21 cellular contexts compared by ENCODE assay signal in the genomic region with DNA sequence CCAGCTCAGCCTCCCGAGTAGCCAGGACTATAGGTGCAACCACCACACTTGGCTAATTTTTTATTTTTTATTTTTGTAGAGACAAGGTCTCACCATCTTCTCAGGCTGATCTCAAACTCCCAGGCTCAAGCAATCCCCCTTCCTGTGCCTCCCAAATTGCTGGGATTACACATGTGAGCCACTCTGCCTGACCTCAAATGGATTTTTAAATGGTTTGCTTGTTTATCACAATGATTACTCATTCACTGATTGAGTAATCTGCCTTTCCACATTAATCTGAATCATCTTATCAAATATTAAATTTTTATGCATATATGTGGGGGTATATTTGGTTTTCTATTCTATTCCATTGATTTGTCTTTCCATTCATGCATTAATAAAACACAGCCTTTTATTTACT. TPM values are rescaled to one million over a fixed set of nuclear protein-coding genes. Genes with fewer than 3 reads are reported as not detected.
DNase-seq lines count a peak whose midpoint lies in the region; ATAC-seq and TF ChIP-seq lines count a peak whose summit lies in the region.
"Had no signal": no experiment of that assay in that cellular context is flagged by ENCODE, and none has a peak within 500 bp of the region (broad histone marks: within the 10 kb centered on the region; RNA-seq: fewer than 3 reads in every experiment).

No MANE protein-coding gene starts in this region.

- H3K4me3 ChIP-seq in adipocyte (ENCODE audit: low read length) (no peak overlapping the region), lower leg skin (ENCODE audit: low read depth, poor library complexity, severe bottlenecking) (no peak overlapping the region)
- H3K4me3 ChIP-seq: BLaER1, mucosa of descending colon, Peyer's patch, thoracic aorta had no signal

- no peaks in the 10 kb centered on the region for H3K27me3 ChIP-seq in adipocyte (replicated peaks; ENCODE audit: control insufficient read depth, insufficient read depth, low read length)
- H3K27me3 ChIP-seq: BLaER1, Peyer's patch had no signal

- no peaks in the 10 kb centered on the region for H3K36me3 ChIP-seq in adipocyte (ENCODE audit: control insufficient read depth, insufficient read depth, low read length, severe bottlenecking)
- H3K36me3 ChIP-seq: BLaER1, Peyer's patch, thoracic aorta had no signal

- no peak for TF ChIP-seq POLR2A in lower leg skin (IDR thresholded peaks at IDR 0.05)

- H3K9ac ChIP-seq in adipocyte (ENCODE audit: low read length): no peak overlapping the region
- H3K9ac ChIP-seq: BLaER1, parathyroid adenoma had no signal

- no peaks in the 10 kb centered on the region for H3K9me3 ChIP-seq in adipocyte (ENCODE audit: control insufficient read depth, low read length)
- H3K9me3 ChIP-seq: BLaER1, mucosa of descending colon, Peyer's patch, thoracic aorta had no signal

- intact Hi-C loops in lower leg skin (cut with DNase I; ENCODE audit: low total_unique reads): no loop called here
- intact Hi-C loops in left colon (cut with DNase I, micrococcal nuclease): no loop called here

- 77 to 85% methylated on average over 1 of the region's 1 CpG for WGBS in lower leg skin, 2 donors

- DNase-seq in AG08396 (ENCODE audit: low spot score): peak; percentile 37
- peak; percentile 14 for DNase-seq in HPDE6-E6E7 (ENCODE audit: extremely low spot score)
- peak; percentile 75 for DNase-seq in adipocyte (ENCODE audit: low read depth)
- peak; percentile 3 for DNase-seq in glomerular visceral epithelial cell (ENCODE audit: extremely low spot score)
- no peak for DNase-seq in lower leg skin (ENCODE audit: low spot score in 2 of 2)
- DNase-seq in NCI-H1694 (lab: John Stamatoyannopoulos, UW): no peak
- DNase-seq in left colon: no peak
- no peak for DNase-seq in iPS-NIHi11 (ENCODE audit: low spot score)
- DNase-seq: activated CD4-positive, alpha-beta T cell treated with anti-CD3 and anti-CD28 coated beads for 48 hours; amygdala; DMS79 treated with DMSO at 0.1 percent for 48 hours; foreskin melanocyte; immature natural killer cell; mucosa of descending colon; NCI-H69; Peyer's patch; stimulated activated CD4-positive, alpha-beta T cell treated with anti-CD3 and anti-CD28 coated beads, Interleukin-15, amount 100 ng/mL, for 24 hours; T-helper 1 cell had no signal

- ATAC-seq in left colon: no peak
- ATAC-seq: mucosa of descending colon had no signal

- no peak for TF ChIP-seq CTCF in lower leg skin (IDR thresholded peaks at IDR 0.05)

- H3K4me1 ChIP-seq in adipocyte (ENCODE audit: control insufficient read depth, insufficient read depth, low read length): peaks cover 28% of the 10 kb centered on the region
- H3K4me1 ChIP-seq: BLaER1, parathyroid adenoma, Peyer's patch had no signal

RNA-seq across cellular contexts. Expression of a gene that starts 9.4 kb away (rescaled TPM):
- total RNA-seq in lower leg skin: not detected
- not detected for total RNA-seq in left colon
- total RNA-seq: mucosa of descending colon, Peyer's patch, thoracic aorta had no signal

RNA-seq across cellular contexts. Expression of a gene that starts 28.3 kb away (rescaled TPM):
- total RNA-seq in lower leg skin (under 1 TPM in 2 of 4 donors, not detected in 2; 0.13 to 0.34 TPM), left colon (1 to 10 TPM; 1.0 to 1.2 TPM)

Comparison
In these comparisons a context has a peak if more than half of its experiments do, and no peak if none do; other contexts are left out.
1. DNase-seq: peak in AG08396 (single experiment), HPDE6-E6E7 (single experiment), adipocyte (single experiment) and glomerular visceral epithelial cell (single experiment); none in lower leg skin (0 of 2), NCI-H1694 (single experiment), left colon (0 of 2) and iPS-NIHi11 (single experiment).